In the genomic region with DNA sequence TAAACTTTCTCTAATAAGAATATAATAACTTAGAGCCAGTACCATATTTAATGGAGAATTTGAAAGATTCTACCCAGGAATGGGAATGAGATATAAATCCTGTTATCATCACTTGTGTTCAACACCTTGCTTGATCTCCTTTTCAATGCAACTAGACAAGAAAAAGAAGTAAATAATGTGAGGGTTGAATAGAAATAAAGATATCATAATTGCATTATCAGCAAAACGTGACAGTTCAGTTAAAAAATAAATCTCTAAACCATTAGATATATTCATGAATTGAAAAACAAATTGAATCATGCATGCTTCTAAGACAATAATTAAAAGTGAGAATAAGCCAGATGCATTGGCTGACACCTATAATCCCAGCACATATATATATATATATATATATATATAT, we compare ENCODE assay signal across 6 cellular contexts. TPM values are rescaled to one million over a fixed set of nuclear protein-coding genes. Genes with fewer than 3 reads are reported as not detected.
"Had no signal": no experiment of that assay in that cellular context is flagged by ENCODE, and none has a peak within 500 bp of the region (broad histone marks: within the 10 kb centered on the region; RNA-seq: fewer than 3 reads in every experiment).

No MANE protein-coding gene starts in this region.

RNA-seq across cellular contexts. Expression of gene FAM178B, which starts 36.2 kb away (rescaled TPM):
- total RNA-seq: OCI-LY7, PC-3, Peyer's patch, Right ventricle myocardium inferior, SJSA1 had no signal
- polyA plus RNA-seq: SK-N-SH had no signal
